In the genomic region with DNA sequence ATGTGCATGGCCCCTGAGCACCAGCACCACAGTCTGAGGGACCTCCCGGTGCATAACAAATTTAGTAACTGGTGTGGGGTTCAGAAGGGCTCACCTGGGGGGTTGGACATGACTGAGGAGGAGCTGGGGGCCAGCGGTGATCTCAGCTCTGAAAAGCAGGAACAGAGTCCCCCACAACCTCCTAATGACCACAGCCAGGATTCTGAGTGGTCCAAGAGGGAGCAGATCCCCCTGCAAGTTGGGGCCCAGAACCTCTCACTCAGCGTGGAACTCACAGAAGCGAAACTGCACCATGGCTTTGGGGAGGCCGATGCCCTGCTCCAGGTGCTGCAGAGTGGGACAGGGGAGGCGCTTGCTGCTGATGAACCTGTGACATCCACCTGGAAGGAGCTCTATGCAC, we compare ENCODE assay signal across 23 cellular contexts. TPM values are rescaled to one million over a fixed set of nuclear protein-coding genes. Genes with fewer than 3 reads are reported as not detected.
DNase-seq lines count a peak whose midpoint lies in the region; ATAC-seq, FAIRE-seq and TF ChIP-seq lines count a peak whose summit lies in the region.
"Had no signal": no experiment of that assay in that cellular context is flagged by ENCODE, and none has a peak within 500 bp of the region (broad histone marks: within the 10 kb centered on the region; RNA-seq: fewer than 3 reads in every experiment).

No MANE protein-coding gene starts in this region.

- ATAC-seq in T-helper 17 cell, result no peak
- no peak for ATAC-seq in stimulated activated effector memory CD8-positive, alpha-beta T cell treated with anti-CD3 and anti-CD28 coated beads, Interleukin-12 subunit alpha, Interleukin-12 subunit beta, amount 100 ng/mL, for 72 hours
- ATAC-seq in upper lobe of right lung, result no peak
- ATAC-seq: CD8-positive, alpha-beta T cell had no signal

- FAIRE-seq in urothelium cell line (lab: Jason Lieb, UNC), result no peak
- FAIRE-seq: A204.1, GM12891, GM18507, H54 had no signal

- DNase-seq in D341Med (ENCODE audit: low spot score) (peak; percentile 19), T-helper 17 cell (no peak), upper lobe of right lung (peak; percentile 32), NAMALWA (ENCODE audit: low spot score) (no peak), urothelium cell line (ENCODE audit: low spot score) (no peak)
- DNase-seq in stimulated activated effector memory CD8-positive, alpha-beta T cell treated with anti-CD3 and anti-CD28 coated beads, Interleukin-12 subunit alpha, Interleukin-12 subunit beta, amount 100 ng/mL, for 72 hours (ENCODE audit: low spot score in 2 of 2), result no peak
- no peak for DNase-seq in activated CD8-positive, alpha-beta memory T cell treated with anti-CD3 and anti-CD28 coated beads, Interleukin-2, amount 50 U/mL, for 48 hours
- DNase-seq: Caco-2; CD4-positive, CD25-positive, alpha-beta regulatory T cell; CD8-positive, alpha-beta T cell; DMS53; DMS79 treated with DMSO at 0.1 percent for 48 hours; GF-D8; GOT3; HCEC 1CT had no signal

- no peaks in the 10 kb centered on the region for H3K27me3 ChIP-seq in upper lobe of right lung
- H3K27me3 ChIP-seq: BLaER1 had no signal

- H3K36me3 Mint-ChIP-seq in T-helper 17 cell (ENCODE audit: low read depth), result peaks cover 7% of the 10 kb centered on the region
- peaks cover 13% of the 10 kb centered on the region for H3K36me3 Mint-ChIP-seq in stimulated activated effector memory CD8-positive, alpha-beta T cell treated with anti-CD3 and anti-CD28 coated beads, Interleukin-12 subunit alpha, Interleukin-12 subunit beta, amount 100 ng/mL, for 72 hours

- H3K9me3 Mint-ChIP-seq in stimulated activated effector memory CD8-positive, alpha-beta T cell treated with anti-CD3 and anti-CD28 coated beads, Interleukin-12 subunit alpha, Interleukin-12 subunit beta, amount 100 ng/mL, for 72 hours, result no peaks in the 10 kb centered on the region
- H3K9me3 Mint-ChIP-seq: CD4-positive, CD25-positive, alpha-beta regulatory T cell; CD8-positive, alpha-beta T cell had no signal

- H3K27ac Mint-ChIP-seq in T-helper 17 cell, result peak overlapping the region; percentile 11
- peak overlapping the region; percentile 46 for H3K27ac Mint-ChIP-seq in stimulated activated effector memory CD8-positive, alpha-beta T cell treated with anti-CD3 and anti-CD28 coated beads, Interleukin-12 subunit alpha, Interleukin-12 subunit beta, amount 100 ng/mL, for 72 hours
- H3K27ac Mint-ChIP-seq: B cell; CD4-positive, CD25-positive, alpha-beta regulatory T cell; CD8-positive, alpha-beta T cell had no signal

- H3K4me1 Mint-ChIP-seq in T-helper 17 cell, result peaks cover 6% of the 10 kb centered on the region
- H3K4me1 Mint-ChIP-seq in stimulated activated effector memory CD8-positive, alpha-beta T cell treated with anti-CD3 and anti-CD28 coated beads, Interleukin-12 subunit alpha, Interleukin-12 subunit beta, amount 100 ng/mL, for 72 hours, result peaks cover 16% of the 10 kb centered on the region
- H3K4me1 Mint-ChIP-seq: B cell had no signal

- no peaks in the 10 kb centered on the region for H3K4me1 ChIP-seq in upper lobe of right lung
- H3K4me1 ChIP-seq: BLaER1, Caco-2 had no signal

- H3K9me3 ChIP-seq in T-helper 17 cell (ENCODE audit: control insufficient read depth, low read length, poor library complexity, severe bottlenecking) (no peaks in the 10 kb centered on the region), upper lobe of right lung (no peaks in the 10 kb centered on the region)
- H3K9me3 ChIP-seq: BLaER1, Caco-2 had no signal

- no peak overlapping the region for H3K27ac ChIP-seq in upper lobe of right lung
- H3K27ac ChIP-seq: 22Rv1, BLaER1, C4-2B had no signal

- H3K4me3 ChIP-seq in upper lobe of right lung, result no peak overlapping the region
- H3K4me3 ChIP-seq: BLaER1 had no signal

- H3K4me3 Mint-ChIP-seq in T-helper 17 cell, result no peak overlapping the region
- H3K4me3 Mint-ChIP-seq in stimulated activated effector memory CD8-positive, alpha-beta T cell treated with anti-CD3 and anti-CD28 coated beads, Interleukin-12 subunit alpha, Interleukin-12 subunit beta, amount 100 ng/mL, for 72 hours, result no peak overlapping the region
- H3K4me3 Mint-ChIP-seq: B cell; CD4-positive, CD25-positive, alpha-beta regulatory T cell; CD8-positive, alpha-beta T cell had no signal

- H3K36me3 ChIP-seq in upper lobe of right lung, result peaks cover 37% of the 10 kb centered on the region

- no peak for TF ChIP-seq CTCF in upper lobe of right lung (IDR thresholded peaks at IDR 0.05)

- H3K27me3 Mint-ChIP-seq in T-helper 17 cell, result no peaks in the 10 kb centered on the region
- H3K27me3 Mint-ChIP-seq: B cell; CD4-positive, CD25-positive, alpha-beta regulatory T cell had no signal

- intact Hi-C loops in upper lobe of right lung (cut with DNase I), result no loop called here

RNA-seq across cellular contexts. Expression of a gene that starts 43.0 kb away (rescaled TPM):
- total RNA-seq in T-helper 17 cell (10 to 100 TPM; 18.2 to 19.4 TPM), upper lobe of right lung (13.5 TPM)

Comparison
In these comparisons a context has a peak if more than half of its experiments do, and no peak if none do; other contexts are left out.
1. DNase-seq: peak in D341Med (single experiment) and upper lobe of right lung (single experiment); none in T-helper 17 cell (0 of 3), stimulated activated effector memory CD8-positive, alpha-beta T cell treated with anti-CD3 and anti-CD28 coated beads, Interleukin-12 subunit alpha, Interleukin-12 subunit beta, amount 100 ng/mL, for 72 hours (0 of 2), NAMALWA (single experiment), activated CD8-positive, alpha-beta memory T cell treated with anti-CD3 and anti-CD28 coated beads, Interleukin-2, amount 50 U/mL, for 48 hours (single experiment) and urothelium cell line (single experiment).